In the genomic region with DNA sequence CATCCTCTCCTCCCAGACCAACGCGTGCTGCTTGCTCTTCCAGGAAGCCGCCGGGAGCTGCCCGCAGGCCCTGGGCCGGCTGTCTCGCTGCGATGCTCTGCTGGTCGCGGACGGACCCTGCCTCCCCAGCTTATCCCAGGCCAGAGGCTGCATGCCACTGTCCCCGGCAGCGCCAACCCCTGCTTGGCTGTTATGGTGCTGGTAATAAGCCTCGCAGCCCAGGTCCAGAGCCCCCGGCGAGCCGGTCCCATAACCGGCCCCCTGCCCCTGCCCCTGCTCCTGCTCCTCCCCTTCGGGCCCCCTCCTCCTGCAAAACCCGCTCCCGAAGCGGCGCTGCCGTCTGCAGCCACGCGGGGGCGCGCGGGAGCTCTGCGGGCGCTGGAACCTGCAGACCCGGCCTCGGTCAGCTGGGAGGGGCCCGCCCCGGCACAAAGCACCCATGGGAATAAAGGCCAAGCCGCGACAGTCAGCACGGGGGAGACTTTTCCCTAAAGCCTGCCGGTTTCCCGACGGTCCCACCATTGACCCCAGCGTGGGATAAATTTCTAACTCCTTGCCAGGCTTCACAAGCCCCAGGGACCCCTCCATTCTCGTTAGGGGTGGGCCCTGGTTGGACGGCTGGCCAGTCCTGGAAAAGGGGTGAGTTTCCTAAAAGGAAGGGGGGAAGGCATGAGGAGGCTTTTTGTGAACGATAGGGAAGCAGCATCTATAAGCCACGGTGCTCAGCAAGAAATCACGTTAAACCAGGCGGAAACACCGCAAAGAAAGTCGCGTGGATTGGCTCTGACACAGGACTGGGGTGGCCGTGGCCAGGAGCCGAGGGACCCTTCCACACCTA, we compare ENCODE assay signal across 8 cellular contexts. TPM values are rescaled to one million over a fixed set of nuclear protein-coding genes. Genes with fewer than 3 reads are reported as not detected.
A peak's percentile ranks its signal among the peaks of the same experiment; 100 is the strongest.
DNase-seq lines count a peak whose midpoint lies in the region; ATAC-seq and TF ChIP-seq lines count a peak whose summit lies in the region.

No MANE protein-coding gene starts in this region.

- no peak overlapping the region for H4K91ac ChIP-seq in IMR-90 (ENCODE audit: insufficient read depth, low read depth, low read length)

- no peak overlapping the region for H2BK5ac ChIP-seq in IMR-90 (ENCODE audit: low read depth, low read length, poor library complexity, severe bottlenecking)

- peak; percentile 89 for ATAC-seq in IMR-90 (ENCODE audit: low read depth)
- peak; percentile 54 for ATAC-seq in activated T-helper 17 cell treated with anti-CD3 and anti-CD28 coated beads, Interleukin-2, amount 50 U/mL, for 72 hours (replicated peaks)
- ATAC-seq in foreskin keratinocyte: peak; percentile 42
- no peak for ATAC-seq in GM18868 (IDR thresholded peaks at IDR 0.05; ENCODE audit: unreplicated experiment)

- no peaks in the 10 kb centered on the region for H3K9me3 ChIP-seq in IMR-90 (ENCODE audit: control insufficient read depth, insufficient read depth, low read length)
- H3K9me3 ChIP-seq in neural progenitor cell (ENCODE audit: low read depth): no peaks in the 10 kb centered on the region

- H3K27ac ChIP-seq in IMR-90 (ENCODE audit: insufficient read depth, low read length) (no peak overlapping the region), foreskin keratinocyte (no peak overlapping the region), neural progenitor cell (no peak overlapping the region)

- H3K27me3 Mint-ChIP-seq in activated T-helper 17 cell treated with anti-CD3 and anti-CD28 coated beads, Interleukin-2, amount 50 U/mL, for 72 hours: peaks cover 16% of the 10 kb centered on the region
- peaks cover 23% of the 10 kb centered on the region for H3K27me3 Mint-ChIP-seq in neural progenitor cell (ENCODE audit: insufficient read depth, low read depth)

- H3K56ac ChIP-seq in IMR-90 (ENCODE audit: extremely low read depth, insufficient read depth, low read length): no peak overlapping the region

- TF ChIP-seq POLR2A in IMR-90 (IDR thresholded peaks at IDR 0.05; ENCODE audit: low read depth, low read length): no peak

- CTCF ChIA-PET in IMR-90 (lab: Yijun Ruan, JAX): interaction anchor here (0.7 kb wide), 1 partner anchor 14 kb away, joined by 3 read pairs; no protein-coding TSS in a partner anchor

- DNase-seq in COLO829 (ENCODE audit: low spot score): peak; percentile 48
- peak; percentile 32 for DNase-seq in IMR-90
- peak; percentile 46 for DNase-seq in RKO (ENCODE audit: low spot score)
- no peak for DNase-seq in foreskin keratinocyte
- peak; percentile 87 for DNase-seq in neural progenitor cell (ENCODE audit: low spot score)
- peak; percentile 20 for DNase-seq in stromal cell of bone marrow (ENCODE audit: low read depth)

- no peaks in the 10 kb centered on the region for H3K9me3 Mint-ChIP-seq in activated T-helper 17 cell treated with anti-CD3 and anti-CD28 coated beads, Interleukin-2, amount 50 U/mL, for 72 hours
- H3K9me3 Mint-ChIP-seq in neural progenitor cell: no peaks in the 10 kb centered on the region

- H2AFZ ChIP-seq in IMR-90 (replicated peaks; ENCODE audit: low read length, poor library complexity) (peak overlapping the region; percentile 74), neural progenitor cell (replicated peaks) (peak overlapping the region; percentile 53)

- intact Hi-C loops in IMR-90 (cut with micrococcal nuclease): no loop called here

- H4K20me1 ChIP-seq in IMR-90 (ENCODE audit: insufficient read depth, low read length) (no peaks in the 10 kb centered on the region), neural progenitor cell (ENCODE audit: low read depth) (peaks cover 6% of the 10 kb centered on the region)

- no peaks in the 10 kb centered on the region for H3K4me1 Mint-ChIP-seq in activated T-helper 17 cell treated with anti-CD3 and anti-CD28 coated beads, Interleukin-2, amount 50 U/mL, for 72 hours
- H3K4me1 Mint-ChIP-seq in neural progenitor cell: peaks cover 50% of the 10 kb centered on the region

- H2AK5ac ChIP-seq in IMR-90 (ENCODE audit: low read depth, low read length): no peak overlapping the region

- no peaks in the 10 kb centered on the region for H3K79me2 ChIP-seq in neural progenitor cell (ENCODE audit: low read depth)

- H3K36me3 Mint-ChIP-seq in activated T-helper 17 cell treated with anti-CD3 and anti-CD28 coated beads, Interleukin-2, amount 50 U/mL, for 72 hours (ENCODE audit: low read depth): no peaks in the 10 kb centered on the region
- no peaks in the 10 kb centered on the region for H3K36me3 Mint-ChIP-seq in neural progenitor cell

- no peak overlapping the region for H4K8ac ChIP-seq in IMR-90 (ENCODE audit: low read depth in 2 of 2, low read length in 2 of 2)

- 26% methylated on average over 16 of the region's 53 CpGs; no CpG with 5 or more reads in 1 of the 2 experiments for whole genome bisulfite sequencing in IMR-90 (ENCODE audit: extremely low coverage in 2 of 2, insufficient read length in 1 of 2), 2 experiments

- H3K4me1 ChIP-seq in IMR-90 (ENCODE audit: control insufficient read depth, insufficient read depth, low read length) (no peaks in the 10 kb centered on the region), foreskin keratinocyte (no peaks in the 10 kb centered on the region), neural progenitor cell (peaks cover 21% of the 10 kb centered on the region)

- H3K23ac ChIP-seq in IMR-90 (ENCODE audit: low read depth, low read length): no peak overlapping the region

- H3K36me3 ChIP-seq in IMR-90 (ENCODE audit: control insufficient read depth, insufficient read depth, low read length) (no peaks in the 10 kb centered on the region), neural progenitor cell (no peaks in the 10 kb centered on the region)

- no TSS peak for BruUV-seq in IMR-90 (replicated peaks; lab: Mats Ljungman, UMichigan)

- H3K9me1 ChIP-seq in IMR-90 (ENCODE audit: insufficient read depth, low read length): no peaks in the 10 kb centered on the region

- no peak overlapping the region for H3K4ac ChIP-seq in IMR-90 (ENCODE audit: low read depth, low read length)

- H3K9ac ChIP-seq in IMR-90 (ENCODE audit: low read depth, low read length): no peak overlapping the region
- no peak overlapping the region for H3K9ac ChIP-seq in neural progenitor cell

- POLR2A ChIA-PET in IMR-90 (lab: Charles Lee; ENCODE audit: unreplicated experiment): no interaction called here

- peak overlapping the region; percentile 23 for H2AK9ac ChIP-seq in IMR-90 (replicated peaks; ENCODE audit: low read depth, low read length, poor library complexity)

- no peak overlapping the region for H2BK120ac ChIP-seq in IMR-90 (ENCODE audit: low read depth, low read length)

- no peak overlapping the region for H3K4me3 ChIP-seq in IMR-90 (ENCODE audit: insufficient read depth, low read depth, low read length)
- peak overlapping the region; percentile 47 for H3K4me3 ChIP-seq in neural progenitor cell

- H3K4me3 Mint-ChIP-seq in activated T-helper 17 cell treated with anti-CD3 and anti-CD28 coated beads, Interleukin-2, amount 50 U/mL, for 72 hours: no peak overlapping the region
- H3K4me3 Mint-ChIP-seq in neural progenitor cell: peak overlapping the region; percentile 71

- no peak overlapping the region for H3K18ac ChIP-seq in IMR-90 (ENCODE audit: low read depth, low read length)

- H3F3A ChIP-seq in neural progenitor cell (ENCODE audit: low read depth): peaks cover 8% of the 10 kb centered on the region

- no peak overlapping the region for H2BK15ac ChIP-seq in IMR-90 (ENCODE audit: low read depth, low read length)

- TF ChIP-seq RAD21 in IMR-90 (IDR thresholded peaks at IDR 0.05; ENCODE audit: low read length): peak; percentile 67

- H3K4me2 ChIP-seq in IMR-90 (ENCODE audit: low read depth, low read length) (no peak overlapping the region), neural progenitor cell (peak overlapping the region; percentile 72)

- H4K5ac ChIP-seq in IMR-90 (ENCODE audit: low read depth, low read length): no peak overlapping the region

- dilution Hi-C loops in IMR-90 (cut with HindIII; ENCODE audit: low sequenced_read_pairs, unreplicated experiment): no loop called here

- H3K27ac Mint-ChIP-seq in activated T-helper 17 cell treated with anti-CD3 and anti-CD28 coated beads, Interleukin-2, amount 50 U/mL, for 72 hours: no peak overlapping the region
- H3K27ac Mint-ChIP-seq in neural progenitor cell: no peak overlapping the region

- peak; percentile 85 for TF ChIP-seq CTCF in IMR-90 (conservative IDR thresholded peaks at IDR 0.05; ENCODE audit: low read depth, low read length)
- TF ChIP-seq CTCF in foreskin keratinocyte (conservative IDR thresholded peaks at IDR 0.05): peak; percentile 83
- TF ChIP-seq CTCF in neural progenitor cell (IDR thresholded peaks at IDR 0.05): peak; percentile 99

- no peak overlapping the region for H2BK20ac ChIP-seq in IMR-90 (ENCODE audit: low read depth, low read length)

- no peak overlapping the region for H3K14ac ChIP-seq in IMR-90 (replicated peaks; ENCODE audit: low read depth, low read length)

- in situ Hi-C loops in IMR-90 (cut with MboI; ENCODE audit: low sequenced_read_pairs): no loop called here

- H3K27me3 ChIP-seq in IMR-90 (ENCODE audit: control insufficient read depth, insufficient read depth, low read length) (peaks cover 70% of the 10 kb centered on the region), foreskin keratinocyte (peaks cover 71% of the 10 kb centered on the region), neural progenitor cell (peaks cover 74% of the 10 kb centered on the region)

- no peaks in the 10 kb centered on the region for H3K79me1 ChIP-seq in IMR-90 (ENCODE audit: low read depth in 1 of 2, low read length in 2 of 2)

RNA-seq across cellular contexts. Expression of a gene that starts 11.2 kb away (rescaled TPM):
- total RNA-seq in IMR-90 (2012; rRNA removed) (not detected in 2 replicates), foreskin keratinocyte (not detected in 2 replicates), neural progenitor cell (ENCODE audit: low replicate concordance) (not detected in 2 replicates)
- polyA plus RNA-seq in IMR-90 (2012; rRNA removed) (not detected in 2 replicates), foreskin keratinocyte (not detected in 2 replicates)
- not detected in 2 replicates for polyA plus RNA-seq in IMR-90 (2012; cell fraction: cytosol; rRNA removed)
- polyA plus RNA-seq in IMR-90 (2012; cell fraction: nucleus; rRNA removed; ENCODE audit: low replicate concordance): not detected in 2 replicates
- total RNA-seq in activated T-helper 17 cell treated with anti-CD3 and anti-CD28 coated beads, Interleukin-2, amount 50 U/mL, for 72 hours: under 1 TPM in 1 of 2 donors, not detected in 1; 0.50 TPM

RNA-seq across cellular contexts. Expression of a gene that starts 36.0 kb away (rescaled TPM):
- total RNA-seq in IMR-90 (2012; rRNA removed): 2.0 and 2.2 TPM in 2 replicates
- 3.2 and 4.0 TPM in 2 replicates for polyA plus RNA-seq in IMR-90 (2012; rRNA removed)
- polyA plus RNA-seq in IMR-90 (2012; cell fraction: cytosol; rRNA removed): 2.9 and 4.0 TPM in 2 replicates
- 4.3 and 7.7 TPM in 2 replicates for polyA plus RNA-seq in IMR-90 (2012; cell fraction: nucleus; rRNA removed; ENCODE audit: low replicate concordance)
- 1 to 10 TPM in 1 of 2 donors, under 1 TPM in 1; 0.50 to 1.6 TPM for total RNA-seq in activated T-helper 17 cell treated with anti-CD3 and anti-CD28 coated beads, Interleukin-2, amount 50 U/mL, for 72 hours
- 5.9 and 6.9 TPM in 2 replicates for total RNA-seq in foreskin keratinocyte
- 3.5 and 4.3 TPM in 2 replicates for polyA plus RNA-seq in foreskin keratinocyte
- total RNA-seq in neural progenitor cell (ENCODE audit: low replicate concordance): 53.5 and 155 TPM in 2 replicates

RNA-seq across cellular contexts. Expression of a gene that starts 54.9 kb away (rescaled TPM):
- 5.3 and 5.4 TPM in 2 replicates for total RNA-seq in IMR-90 (2012; rRNA removed)
- 2.4 and 3.2 TPM in 2 replicates for polyA plus RNA-seq in IMR-90 (2012; rRNA removed)
- 0.49 and 1.0 TPM in 2 replicates for polyA plus RNA-seq in IMR-90 (2012; cell fraction: cytosol; rRNA removed)
- 1.4 and 2.6 TPM in 2 replicates for polyA plus RNA-seq in IMR-90 (2012; cell fraction: nucleus; rRNA removed; ENCODE audit: low replicate concordance)
- 1 to 10 TPM; 1.6 to 5.5 TPM for total RNA-seq in activated T-helper 17 cell treated with anti-CD3 and anti-CD28 coated beads, Interleukin-2, amount 50 U/mL, for 72 hours
- 2.9 and 4.5 TPM in 2 replicates for total RNA-seq in foreskin keratinocyte
- 4.5 and 4.7 TPM in 2 replicates for polyA plus RNA-seq in foreskin keratinocyte
- 2.8 and 15.2 TPM in 2 replicates for total RNA-seq in neural progenitor cell (ENCODE audit: low replicate concordance)

Comparison
In these comparisons a context has a peak if more than half of its experiments do, and no peak if none do; other contexts are left out.
1. DNase-seq: peak in COLO829 (single experiment), IMR-90 (single experiment), RKO (single experiment), neural progenitor cell (single experiment) and stromal cell of bone marrow (single experiment); none in foreskin keratinocyte (0 of 2).
2. Peak in every context shown above with its lines, with median percentiles within 50 percentile points of each other: CTCF ChIP-seq.